5 cellular contexts compared by ENCODE assay signal in the genomic region with DNA sequence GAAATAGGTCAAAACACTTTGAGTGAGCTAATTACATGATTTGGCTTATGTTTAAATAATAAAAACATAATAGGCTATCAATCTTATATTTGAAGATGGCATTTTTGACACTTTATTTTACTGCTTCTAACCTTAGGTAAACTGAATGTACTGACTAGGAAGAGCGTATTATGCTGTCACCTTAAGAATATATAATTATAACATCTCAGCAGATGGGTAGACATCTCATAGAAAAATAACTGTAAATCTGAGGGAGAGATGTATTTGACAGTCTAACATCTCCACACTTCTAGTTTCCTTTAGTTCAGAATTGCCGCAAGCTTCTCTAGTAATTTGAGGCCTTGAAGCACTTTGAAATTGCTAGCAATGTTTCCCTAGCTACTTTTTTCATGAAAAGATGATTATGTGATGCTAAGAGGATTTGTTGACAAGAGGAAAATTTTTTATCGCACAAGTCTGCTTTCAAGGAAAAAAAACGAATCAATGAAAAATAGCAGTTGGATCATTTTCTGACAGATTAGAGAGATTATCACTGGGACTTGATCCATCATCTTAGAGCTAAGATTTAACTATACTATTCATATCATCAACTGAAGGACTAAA.
"Had no signal": no experiment of that assay in that cellular context is flagged by ENCODE, and none has a peak within 500 bp of the region (broad histone marks: within the 10 kb centered on the region; RNA-seq: fewer than 3 reads in every experiment).

No MANE protein-coding gene starts in this region.

- ATAC-seq: K562 had no signal

- FAIRE-seq: HTR-8/SVneo, K562 had no signal

- DNase-seq: GOT3, H7, IMR-90 had no signal
